In the genomic region with DNA sequence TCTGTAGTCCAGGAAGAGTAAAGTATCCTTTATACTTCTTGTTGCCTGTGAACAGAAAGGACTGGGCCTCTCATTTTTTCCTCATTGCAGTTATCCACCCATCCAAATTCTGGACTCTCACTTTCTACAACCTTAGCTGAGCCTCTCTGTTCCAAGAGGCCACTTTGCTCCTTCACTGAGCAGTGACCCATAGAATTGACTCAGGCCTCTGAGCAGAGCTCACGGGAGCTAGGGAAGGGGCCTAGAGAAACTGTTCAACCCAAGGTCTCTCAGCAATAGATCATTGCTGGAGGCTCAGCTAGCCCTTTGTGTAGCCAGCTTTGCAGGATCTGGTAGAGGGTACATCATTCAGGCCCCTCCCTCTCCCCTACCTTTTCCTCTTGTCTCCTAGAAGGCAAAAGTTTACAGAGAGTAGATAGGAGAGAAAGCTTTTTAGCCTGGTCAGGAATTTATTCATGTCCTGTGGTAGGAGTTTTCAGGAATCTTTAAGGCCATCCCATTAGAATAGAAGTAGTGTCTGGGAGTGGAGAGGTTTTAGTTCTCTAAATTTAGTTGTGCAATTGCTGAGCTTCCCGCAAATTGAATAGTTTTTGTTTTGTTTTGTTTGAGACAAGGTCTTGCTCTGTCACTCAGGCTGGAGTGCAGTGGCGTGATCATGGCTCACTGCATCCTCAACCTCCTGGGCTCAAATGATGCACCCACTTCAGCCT, we compare ENCODE assay signal across 1 cellular context.
TF ChIP-seq lines count a peak whose summit lies in the region.

No MANE protein-coding gene starts in this region.

TF ChIP-seq in H1, 55 proteins besides CTCF, POLR2A, EP300 and RAD21:
- no peak for TF ChIP-seq KDM4A (IDR thresholded peaks at IDR 0.05; ENCODE audit: low read depth, low read length, severe bottlenecking)
- no peak for TF ChIP-seq YY1 (IDR thresholded peaks at IDR 0.05; ENCODE audit: low read depth, low read length)
- TF ChIP-seq E2F6 (IDR thresholded peaks at IDR 0.05) = no peak
- TF ChIP-seq SAP30 (IDR thresholded peaks at IDR 0.05; ENCODE audit: insufficient read depth, insufficient replicate concordance, low read length) = no peak
- no peak for TF ChIP-seq TEAD4 (IDR thresholded peaks at IDR 0.05; ENCODE audit: low read depth, low read length)
- no peak for TF ChIP-seq CBX8 (IDR thresholded peaks at IDR 0.05; ENCODE audit: borderline replicate concordance, low read depth, low read length)
- TF ChIP-seq SP1 (IDR thresholded peaks at IDR 0.05; ENCODE audit: low read depth, low read length) = no peak
- no peak for TF ChIP-seq KDM1A (IDR thresholded peaks at IDR 0.05; ENCODE audit: borderline replicate concordance, low read length)
- TF ChIP-seq TAF1 (IDR thresholded peaks at IDR 0.05; ENCODE audit: low read depth, low read length) = no peak
- TF ChIP-seq ASH2L (IDR thresholded peaks at IDR 0.05; ENCODE audit: low read length) = no peak
- TF ChIP-seq RBBP5 (IDR thresholded peaks at IDR 0.05; ENCODE audit: borderline replicate concordance, low read depth, low read length) = no peak
- no peak for TF ChIP-seq HDAC2 (IDR thresholded peaks at IDR 0.05; ENCODE audit: borderline replicate concordance in 1 of 2, low read depth in 2 of 2, low read length in 2 of 2)
- TF ChIP-seq EZH2 (IDR thresholded peaks at IDR 0.05; ENCODE audit: low read depth, low read length, severe bottlenecking) = no peak
- TF ChIP-seq NRF1 (IDR thresholded peaks at IDR 0.05; ENCODE audit: low read depth, low read length) = no peak
- TF ChIP-seq CBX5 (IDR thresholded peaks at IDR 0.05; ENCODE audit: low read depth, low read length) = no peak
- TF ChIP-seq TCF12 (IDR thresholded peaks at IDR 0.05; ENCODE audit: low read depth, low read length) = no peak
- TF ChIP-seq BACH1 (IDR thresholded peaks at IDR 0.05; ENCODE audit: low read length) = no peak
- no peak for TF ChIP-seq CREB1 (IDR thresholded peaks at IDR 0.05)
- TF ChIP-seq HDAC6 (IDR thresholded peaks at IDR 0.05; ENCODE audit: low read depth, low read length) = no peak
